27 cellular contexts compared by ENCODE assay signal in the genomic region with DNA sequence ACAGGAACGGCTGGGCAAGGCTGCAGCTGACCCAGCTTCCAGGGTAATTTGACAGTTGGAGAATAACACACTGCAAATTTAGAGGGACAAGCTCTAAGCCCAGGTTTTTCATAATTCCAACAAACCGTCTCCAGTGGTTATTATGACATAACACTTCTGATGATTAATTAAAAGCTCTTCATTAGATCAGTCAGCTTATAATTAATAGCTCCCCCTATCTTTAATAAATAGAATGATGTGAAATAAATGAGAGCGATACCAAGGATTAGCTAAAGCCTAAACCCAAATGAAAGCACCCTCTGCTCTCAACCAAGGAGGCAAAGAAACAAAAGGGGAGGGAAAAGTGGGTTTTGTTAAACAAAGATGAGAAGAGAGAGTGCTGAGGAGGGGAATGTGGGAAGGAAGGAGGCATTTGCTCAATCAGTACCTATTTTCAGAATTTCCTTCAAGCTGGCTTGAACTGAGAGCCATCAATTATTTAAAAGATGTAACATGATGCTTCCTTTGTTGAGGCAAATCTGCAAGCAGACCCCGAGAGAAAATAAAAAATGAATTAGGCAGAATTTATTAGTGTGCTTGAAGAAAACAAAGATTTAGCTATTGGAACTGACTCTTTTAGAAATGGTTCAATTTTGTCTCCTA.
A peak's percentile ranks its signal among the peaks of the same experiment; 100 is the strongest.
DNase-seq lines count a peak whose midpoint lies in the region; ATAC-seq and TF ChIP-seq lines count a peak whose summit lies in the region.
"Had no signal": no experiment of that assay in that cellular context is flagged by ENCODE, and none has a peak within 500 bp of the region (broad histone marks: within the 10 kb centered on the region; RNA-seq: fewer than 3 reads in every experiment).

No MANE protein-coding gene starts in this region.

- peak; percentile 52 for TF ChIP-seq CTCF in 22Rv1 (IDR thresholded peaks at IDR 0.05)

- ATAC-seq in right cardiac atrium (no peak), HG02970 (IDR thresholded peaks at IDR 0.05; ENCODE audit: low FRiP score, unreplicated experiment) (no peak), GM21576 (IDR thresholded peaks at IDR 0.05; ENCODE audit: unreplicated experiment) (no peak)
- ATAC-seq: A549; activated T-cell treated with anti-CD3 and anti-CD28 coated beads, Interleukin-2, amount 50 U/mL, for 72 hours; heart right ventricle; left lobe of liver; natural killer cell treated with Interleukin-12 subunit alpha and Interleukin-12 subunit beta and Interleukin-15 and Interleukin-18, amount 100 ng/mL, for 72 hours; stimulated activated memory B cell treated with anti-CD40 and anti-IgM and Interleukin-4, amounts not matched to agents 10 μg/mL and 1 μg/mL and 100 μg/mL, for 72 hours had no signal

- H3K36me3 ChIP-seq in HUES6 (ENCODE audit: control insufficient read depth, insufficient read depth, low read length) (no peaks in the 10 kb centered on the region), ectodermal cell (ENCODE audit: control insufficient read depth, insufficient read depth, low read length) (no peaks in the 10 kb centered on the region), iPS-20b (ENCODE audit: insufficient read depth, low read depth, low read length) (no peaks in the 10 kb centered on the region)
- H3K36me3 ChIP-seq: esophagus muscularis mucosa, heart right ventricle, suprapubic skin, upper lobe of left lung had no signal

- H3K9ac ChIP-seq in HUES6 (ENCODE audit: low read length), result no peak overlapping the region
- peak overlapping the region; percentile 47; the same call in 1 of the 2 replicates for H3K9ac ChIP-seq in iPS-20b (ENCODE audit: low read depth, low read length)

- H3K4me3 ChIP-seq in HUES6 (ENCODE audit: low read depth, low read length) (0 out of 2 replicates have a peak overlapping the region, but pooled peaks have one; percentile 21), ectodermal cell (ENCODE audit: insufficient read depth, low read depth, low read length) (no peak overlapping the region), iPS-20b (ENCODE audit: low read length) (peak overlapping the region; percentile 41), right cardiac atrium (ENCODE audit: low read length) (no peak overlapping the region)
- H3K4me3 ChIP-seq: A549, esophagus muscularis mucosa, heart right ventricle, SK-N-MC, skin epidermis, suprapubic skin, upper lobe of left lung had no signal

- H3K27ac ChIP-seq in 22Rv1 (no peak overlapping the region), HUES6 (ENCODE audit: low read depth, low read length) (peak overlapping the region; percentile 30; the same call in 1 of the 2 replicates), ectodermal cell (ENCODE audit: insufficient read depth, low read depth, low read length, poor library complexity, severe bottlenecking) (peak overlapping the region; percentile 22), iPS-20b (ENCODE audit: low read length) (peak overlapping the region; percentile 54), right cardiac atrium (ENCODE audit: low read length) (no peak overlapping the region)
- H3K27ac ChIP-seq: A549, esophagus muscularis mucosa, heart right ventricle, SK-N-MC, skin epidermis, suprapubic skin, upper lobe of left lung had no signal

- H3K27me3 ChIP-seq in HUES6 (ENCODE audit: control insufficient read depth, insufficient read depth, low read length) (no peaks in the 10 kb centered on the region), ectodermal cell (ENCODE audit: control insufficient read depth, insufficient read depth, low read length, poor library complexity, severe bottlenecking) (no peaks in the 10 kb centered on the region), iPS-20b (ENCODE audit: insufficient read depth, low read length) (no peaks in the 10 kb centered on the region), right cardiac atrium (ENCODE audit: control insufficient read depth, insufficient read depth) (no peaks in the 10 kb centered on the region)
- H3K27me3 ChIP-seq: esophagus muscularis mucosa, heart right ventricle, suprapubic skin, upper lobe of left lung had no signal

- H3K9me3 ChIP-seq in HUES6 (ENCODE audit: control insufficient read depth, insufficient read depth, low read depth, low read length) (no peaks in the 10 kb centered on the region), ectodermal cell (ENCODE audit: control insufficient read depth, low read length) (no peaks in the 10 kb centered on the region), iPS-20b (ENCODE audit: insufficient read depth, low read depth, low read length) (no peaks in the 10 kb centered on the region), right cardiac atrium (ENCODE audit: control insufficient read depth, low read length) (no peaks in the 10 kb centered on the region)
- H3K9me3 ChIP-seq: A549, esophagus muscularis mucosa, heart right ventricle, suprapubic skin, upper lobe of left lung had no signal

- intact Hi-C loops in right cardiac atrium (cut with DNase I), result no loop called here

- H3K4me1 ChIP-seq in HUES6 (ENCODE audit: control insufficient read depth, insufficient read depth, low read length) (peaks cover 29% of the 10 kb centered on the region), ectodermal cell (ENCODE audit: control insufficient read depth, insufficient read depth, low read length) (peaks cover 16% of the 10 kb centered on the region), iPS-20b (ENCODE audit: insufficient read depth, low read length) (peaks cover 26% of the 10 kb centered on the region), right cardiac atrium (ENCODE audit: control insufficient read depth, insufficient read depth, low read length) (peaks cover 1% of the 10 kb centered on the region)
- H3K4me1 ChIP-seq: A549, heart right ventricle, suprapubic skin, upper lobe of left lung had no signal

- WGBS in ectodermal cell, 2 experiments, result 53 to 54% methylated on average over 2 to 4 of the region's 4 CpGs
- WGBS in right cardiac atrium, result 78% methylated on average over 4 of the region's 4 CpGs

- DNase-seq in right cardiac atrium (no peak), NCI-H2227 (lab: John Stamatoyannopoulos, UW; ENCODE audit: unreplicated experiment) (no peak)
- DNase-seq: activated CD4-positive, alpha-beta T cell treated with anti-CD3 and anti-CD28 coated beads, Interleukin-2, amount 50 U/mL, for 48 hours; activated T-cell treated with anti-CD3 and anti-CD28 coated beads, Interleukin-2, amount 50 U/mL, for 72 hours; CD4-positive, alpha-beta T cell; cortex of kidney; foreskin fibroblast; GOT3; heart right ventricle; NCI-H1694; NCI-H510A treated with DMSO at 0.1 percent for 48 hours; NK-92 treated with Interleukin-12 subunit alpha and Interleukin-12 subunit beta, amount 100 ng/mL, for 24 hours; upper lobe of left lung had no signal

Comparison
In these comparisons a context has a peak if more than half of its experiments do, and no peak if none do; other contexts are left out.
1. H3K27ac ChIP-seq: peak in HUES6 (single experiment), ectodermal cell (single experiment) and iPS-20b (single experiment); none in 22Rv1 (single experiment) and right cardiac atrium (single experiment).
2. H3K4me3 ChIP-seq: peak in HUES6 (single experiment) and iPS-20b (single experiment); none in ectodermal cell (single experiment) and right cardiac atrium (single experiment).